28 cellular contexts compared by ENCODE assay signal in genomic region chr3:31028766-31029165, GRCh38.
"Had no signal": no experiment of that assay in that cellular context is flagged by ENCODE, and none has a peak within 500 bp of the region (broad histone marks: within the 10 kb centered on the region; RNA-seq: fewer than 3 reads in every experiment).

No MANE protein-coding gene starts in this region.

- H3K36me3 Mint-ChIP-seq: natural killer cell; stimulated activated memory B cell treated with anti-CD40 and anti-IgM and Interleukin-4, amounts not matched to agents 10 μg/mL and 1 μg/mL and 100 μg/mL, for 72 hours; type B pancreatic cell had no signal

- H3K4me1 Mint-ChIP-seq: naive thymus-derived CD4-positive, alpha-beta T cell; natural killer cell; nephron; neural progenitor cell; stimulated activated memory B cell treated with anti-CD40 and anti-IgM and Interleukin-4, amounts not matched to agents 10 μg/mL and 1 μg/mL and 100 μg/mL, for 72 hours; stimulated activated naive CD8-positive, alpha-beta T cell treated with anti-CD3 and anti-CD28 coated beads, Interleukin-15, amount 100 ng/mL, for 72 hours had no signal

- H3K9ac ChIP-seq: neural progenitor cell had no signal

- H3K27ac Mint-ChIP-seq: naive thymus-derived CD4-positive, alpha-beta T cell; natural killer cell; neural progenitor cell; stimulated activated memory B cell treated with anti-CD40 and anti-IgM and Interleukin-4, amounts not matched to agents 10 μg/mL and 1 μg/mL and 100 μg/mL, for 72 hours; stimulated activated naive CD8-positive, alpha-beta T cell treated with anti-CD3 and anti-CD28 coated beads, Interleukin-15, amount 100 ng/mL, for 72 hours; type B pancreatic cell had no signal

- H3K9me3 ChIP-seq: ovary, prostate gland, thyroid gland, vagina had no signal

- ATAC-seq: naive thymus-derived CD4-positive, alpha-beta T cell; natural killer cell; sciatic nerve; stimulated activated naive CD8-positive, alpha-beta T cell treated with anti-CD3 and anti-CD28 coated beads, Interleukin-15, amount 100 ng/mL, for 72 hours; stimulated activated naive CD8-positive, alpha-beta T cell treated with anti-CD3 and anti-CD28 coated beads, Interleukin-15, Interleukin-2, amounts not matched to agents 100 U/mL and 50 U/mL, for 24 hours had no signal

- H2AFZ ChIP-seq: neural progenitor cell had no signal

- H3K36me3 ChIP-seq: neural progenitor cell, ovary, prostate gland, right atrium auricular region, spleen, thoracic aorta, thyroid gland, tibial nerve, vagina had no signal

- H3K4me2 ChIP-seq: neural progenitor cell, smooth muscle cell had no signal

- H3K4me3 ChIP-seq: neural progenitor cell, ovary, prostate gland, right atrium auricular region, skin epidermis, smooth muscle cell, spleen, thoracic aorta, thyroid gland, tibial nerve, vagina had no signal

- H3K27ac ChIP-seq: neural progenitor cell, ovary, prostate gland, right atrium auricular region, skin epidermis, spleen, thoracic aorta, thyroid gland, tibial nerve, vagina had no signal

- H3K27me3 Mint-ChIP-seq: stimulated activated memory B cell treated with anti-CD40 and anti-IgM and Interleukin-4, amounts not matched to agents 10 μg/mL and 1 μg/mL and 100 μg/mL, for 72 hours; stimulated activated naive CD8-positive, alpha-beta T cell treated with anti-CD3 and anti-CD28 coated beads, Interleukin-15, amount 100 ng/mL, for 72 hours; type B pancreatic cell had no signal

- DNase-seq: naive thymus-derived CD4-positive, alpha-beta T cell; natural killer cell; occipital lobe; ovary; retina; spleen; stimulated activated CD4-positive, alpha-beta T cell treated with anti-CD3 and anti-CD28 coated beads, Interleukin-12 subunit alpha, Interleukin-12 subunit beta, amount 100 ng/mL, for 4 hours; stimulated activated CD4-positive, alpha-beta T cell treated with anti-CD3 and anti-CD28 coated beads, Interleukin-2, amount 100 ng/mL, for 24 hours; stimulated activated CD4-positive, alpha-beta T cell treated with anti-CD3 and anti-CD28 coated beads, Interleukin-4, amount 100 ng/mL, for 1 hour; stimulated activated CD4-positive, alpha-beta T cell treated with anti-CD3 and anti-CD28 coated beads, Interleukin-4, amount 100 ng/mL, for 4 hours; stimulated activated CD8-positive, alpha-beta memory T cell treated with anti-CD3 and anti-CD28 coated beads, Interleukin-4, amount 100 ng/mL, for 48 hours; stimulated activated naive CD4-positive, alpha-beta T cell; stimulated activated naive CD8-positive, alpha-beta T cell treated with anti-CD3 and anti-CD28 coated beads, Interleukin-15, amount 100 ng/mL, for 72 hours; stimulated activated naive CD8-positive, alpha-beta T cell treated with anti-CD3 and anti-CD28 coated beads, Interleukin-15, Interleukin-2, amounts not matched to agents 100 U/mL and 50 U/mL, for 24 hours; substantia nigra; thyroid gland had no signal

- H3K27me3 ChIP-seq: neural progenitor cell, ovary, right atrium auricular region, spleen, thyroid gland, tibial nerve, vagina had no signal

- H3K9me3 Mint-ChIP-seq: natural killer cell; stimulated activated memory B cell treated with anti-CD40 and anti-IgM and Interleukin-4, amounts not matched to agents 10 μg/mL and 1 μg/mL and 100 μg/mL, for 72 hours; stimulated activated naive CD8-positive, alpha-beta T cell treated with anti-CD3 and anti-CD28 coated beads, Interleukin-15, amount 100 ng/mL, for 72 hours had no signal

- H3K4me1 ChIP-seq: neural progenitor cell, prostate gland, right atrium auricular region, spleen, thyroid gland, tibial nerve, vagina had no signal

- H3K4me3 Mint-ChIP-seq: naive thymus-derived CD4-positive, alpha-beta T cell; natural killer cell; nephron; neural progenitor cell; stimulated activated memory B cell treated with anti-CD40 and anti-IgM and Interleukin-4, amounts not matched to agents 10 μg/mL and 1 μg/mL and 100 μg/mL, for 72 hours; stimulated activated naive CD8-positive, alpha-beta T cell treated with anti-CD3 and anti-CD28 coated beads, Interleukin-15, amount 100 ng/mL, for 72 hours; type B pancreatic cell had no signal
